In the genomic region with DNA sequence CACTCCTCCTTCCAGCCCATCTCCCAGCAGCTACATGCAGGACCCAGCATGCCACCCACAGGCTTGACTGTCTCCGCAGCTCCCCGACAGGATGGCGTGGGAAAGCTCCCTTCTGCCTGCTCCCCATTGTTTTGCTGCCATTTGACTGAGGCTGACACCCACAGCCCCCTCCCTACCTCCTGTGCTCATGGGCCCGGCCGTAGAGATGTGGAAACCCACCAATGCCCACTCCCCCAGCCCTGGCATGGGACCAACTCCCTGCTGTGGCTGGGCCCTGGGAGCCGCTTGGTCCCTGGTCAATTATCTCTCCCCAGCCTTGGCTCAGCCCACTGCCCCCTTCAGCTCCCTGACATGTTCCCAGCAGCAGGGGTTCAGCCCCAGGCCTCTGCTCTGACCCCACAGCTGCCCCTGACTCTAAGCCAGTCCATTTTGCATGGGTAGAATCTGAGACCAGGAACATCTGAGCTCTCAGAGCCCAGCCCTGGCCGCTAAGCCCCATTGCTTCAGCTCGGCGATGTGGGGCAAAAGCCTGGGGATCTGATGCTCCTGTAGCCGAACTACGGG, we compare ENCODE assay signal across 16 cellular contexts. TPM values are rescaled to one million over a fixed set of nuclear protein-coding genes. Genes with fewer than 3 reads are reported as not detected.
DNase-seq lines count a peak whose midpoint lies in the region; ATAC-seq, FAIRE-seq and TF ChIP-seq lines count a peak whose summit lies in the region.
"Had no signal": no experiment of that assay in that cellular context is flagged by ENCODE, and none has a peak within 500 bp of the region (broad histone marks: within the 10 kb centered on the region; RNA-seq: fewer than 3 reads in every experiment).

No MANE protein-coding gene starts in this region.

- in situ Hi-C loops in HepG2 (cut with HindIII; ENCODE audit: extremely low pct_ligation_motif_present, low pct_unique_long_range_greater_than_20kb) = no loop called here

- TF ChIP-seq RAD21 in HepG2 (CRISPR knock-in tag; IDR thresholded peaks at IDR 0.05) = no peak

- no peak overlapping the region for H3K4me2 ChIP-seq in HepG2 (ENCODE audit: low read depth, low read length)

- CTCF ChIA-PET in HepG2 (lab: Yijun Ruan, JAX; ENCODE audit: low intra/inter-chr PET ratio, low total read pairs) = interaction anchor here (1.1 kb wide), 1 partner anchor 28 kb away, joined by 3 read pairs; no protein-coding TSS in a partner anchor

- no peak for TF ChIP-seq CTCF in right lobe of liver (IDR thresholded peaks at IDR 0.05)
- TF ChIP-seq CTCF in HepG2 (CRISPR knock-in tag; IDR thresholded peaks at IDR 0.05) = no peak
- no peak for TF ChIP-seq CTCF in colonic mucosa (IDR thresholded peaks at IDR 0.05)
- TF ChIP-seq CTCF in omental fat pad (IDR thresholded peaks at IDR 0.05) = no peak

- no peaks in the 10 kb centered on the region for H3K79me2 ChIP-seq in HepG2 (ENCODE audit: insufficient read depth, low read length)

- no peak for TF ChIP-seq EP300 in HepG2 (IDR thresholded peaks at IDR 0.05; ENCODE audit: low read depth in 2 of 2, low read length in 2 of 2)
- TF ChIP-seq EP300 in HepG2 (CRISPR knock-in tag; IDR thresholded peaks at IDR 0.05; ENCODE audit: borderline replicate concordance) = no peak

- ATAC-seq in right lobe of liver (no peak), HepG2 (no peak), omental fat pad (ENCODE audit: low FRiP score) (no peak), HG03521 (IDR thresholded peaks at IDR 0.05; ENCODE audit: unreplicated experiment) (no peak), HG03378 (IDR thresholded peaks at IDR 0.05; ENCODE audit: unreplicated experiment) (no peak)

- no peaks in the 10 kb centered on the region for H4K20me1 ChIP-seq in HepG2 (ENCODE audit: insufficient read depth, low read length)

- POLR2A ChIA-PET in HepG2 (lab: Yijun Ruan, JAX) = no interaction called here

- no peaks in the 10 kb centered on the region for H3K4me1 ChIP-seq in right lobe of liver
- peaks cover 8% of the 10 kb centered on the region; the same call in 1 of the 2 replicates for H3K4me1 ChIP-seq in HepG2 (ENCODE audit: insufficient read depth, low read length)
- H3K4me1 ChIP-seq in colonic mucosa = no peaks in the 10 kb centered on the region

- H3K9me3 ChIP-seq in right lobe of liver (no peaks in the 10 kb centered on the region), HepG2 (ENCODE audit: low read length) (no peaks in the 10 kb centered on the region), colonic mucosa (no peaks in the 10 kb centered on the region)

- intact Hi-C loops in right lobe of liver (cut with DNase I) (no loop called here), HepG2 (cut with micrococcal nuclease; ENCODE audit: unreplicated experiment) (loop anchor here (10.0 kb wide), 2 partner anchors 56 to 924 kb away; no protein-coding TSS in a partner anchor), colonic mucosa (cut with DNase I) (no loop called here)

- BruUV-seq in HepG2 (replicated peaks; lab: Mats Ljungman, UMichigan) = no TSS peak

- H3K27me3 ChIP-seq in right lobe of liver (no peaks in the 10 kb centered on the region), HepG2 (ENCODE audit: control insufficient read depth in 1 of 2, insufficient read depth in 2 of 2, low read length in 2 of 2) (peaks cover 5 to 35% of the 10 kb centered on the region in 2 experiments; a peak in 2 of 5 replicates), colonic mucosa (no peaks in the 10 kb centered on the region)

- H2AFZ ChIP-seq in HepG2 (ENCODE audit: low read length) = no peak overlapping the region

- TF ChIP-seq POLR2A in right lobe of liver (IDR thresholded peaks at IDR 0.05) = no peak
- no peak for TF ChIP-seq POLR2A in HepG2 (IDR thresholded peaks at IDR 0.05; ENCODE audit: insufficient read depth in 1 of 2, low read depth in 2 of 2, low read length in 2 of 2)

- H3K9ac ChIP-seq in HepG2 (ENCODE audit: insufficient read depth, low read depth, low read length) (no peak overlapping the region), colonic mucosa (ENCODE audit: low read depth in 2 of 2, low read length in 2 of 2) (no peak overlapping the region)

- no peak for FAIRE-seq in HepG2 (lab: Jason Lieb, UNC)

- WGBS in right lobe of liver (ENCODE audit: insufficient coverage, low coverage, low lambda C conversion rate, missing lambda C conversion rate) = 67% methylated on average over 3 of the region's 11 CpGs
- WGBS in HepG2 (ENCODE audit: low lambda C conversion rate) = 51% methylated on average over 5 of the region's 11 CpGs

- H3K36me3 ChIP-seq in right lobe of liver (no peaks in the 10 kb centered on the region), HepG2 (replicated peaks in 1 of 2; ENCODE audit: control insufficient read depth in 1 of 2, insufficient read depth in 2 of 2, low read length in 2 of 2) (no peaks in the 10 kb centered on the region), colonic mucosa (no peaks in the 10 kb centered on the region)

- DNase-seq in right lobe of liver (peak in 2 of 3 donors; percentile 10 to 32), HepG2 (ENCODE audit: low spot score) (no peak), colonic mucosa (peak; percentile 11), omental fat pad (ENCODE audit: low spot score) (peak; percentile 18), dedifferentiated amniotic fluid mesenchymal stem cell (ENCODE audit: extremely low spot score) (no peak), NCI-H1436 (lab: John Stamatoyannopoulos, UW) (no peak)
- DNase-seq: activated naive CD4-positive, alpha-beta T cell treated with Interleukin-2 at 50 U/mL for 16 hours; AML-193; DMS53; MM.1S; stimulated activated CD4-positive, alpha-beta T cell treated with anti-CD3 and anti-CD28 coated beads, Interleukin-4, amount 100 ng/mL, for 24 hours; trophoblast cell had no signal

- H3K27ac ChIP-seq in right lobe of liver = no peak overlapping the region
- H3K27ac ChIP-seq in HepG2 (ENCODE audit: extremely low read length, insufficient read depth, low read length) = no peak overlapping the region
- no peak overlapping the region for H3K27ac ChIP-seq in colonic mucosa

- no peak overlapping the region for H3K4me3 ChIP-seq in right lobe of liver
- no peak overlapping the region for H3K4me3 ChIP-seq in HepG2 (replicated peaks in 1 of 3; ENCODE audit: insufficient read depth in 1 of 3, low read depth in 2 of 3, low read length in 3 of 3)
- no peak overlapping the region for H3K4me3 ChIP-seq in colonic mucosa
- H3K4me3 ChIP-seq: lung had no signal

RNA-seq across cellular contexts. Expression of gene C3orf22, which starts 8.2 kb away (rescaled TPM):
- not detected for total RNA-seq in right lobe of liver
- not detected in 2 replicates for total RNA-seq in HepG2 (2016; rRNA removed; fragmentation: Illumina TruSeq; extraction: Trizol)
- not detected in 2 replicates for total RNA-seq in HepG2 (2016; cell fraction: cytosol; rRNA removed; fragmentation: Illumina TruSeq; extraction: Trizol; ENCODE audit: low read depth)
- not detected in 2 replicates for total RNA-seq in HepG2 (2016; cell fraction: insoluble cytoplasmic fraction; rRNA removed; fragmentation: Illumina TruSeq; extraction: Trizol)
- total RNA-seq in HepG2 (2016; cell fraction: membrane; rRNA removed; fragmentation: Illumina TruSeq; extraction: Trizol) = not detected in 2 replicates
- total RNA-seq in HepG2 (2016; cell fraction: nucleus; rRNA removed; fragmentation: Illumina TruSeq; extraction: Trizol) = not detected in 2 replicates
- not detected in 2 replicates for polyA plus RNA-seq in HepG2 (2011; rRNA removed)
- polyA plus RNA-seq in HepG2 (2011; cell fraction: cytosol; rRNA removed) = not detected in 2 replicates
- polyA plus RNA-seq in HepG2 (2011; cell fraction: nucleus; rRNA removed) = not detected in 2 replicates
- polyA plus RNA-seq in HepG2 (2012) = 0.15 and 0.17 TPM in 2 replicates
- polyA plus RNA-seq in HepG2 (2016; cell fraction: cytosol; fragmentation: Illumina TruSeq; extraction: Trizol; ENCODE audit: low read depth) = not detected in 2 replicates
- polyA plus RNA-seq in HepG2 (2016; cell fraction: insoluble cytoplasmic fraction; fragmentation: Illumina TruSeq; extraction: Trizol; ENCODE audit: low read depth) = not detected in 2 replicates
- polyA plus RNA-seq in HepG2 (2016; cell fraction: membrane; fragmentation: Illumina TruSeq; extraction: Trizol; ENCODE audit: low read depth) = not detected in 2 replicates
- polyA plus RNA-seq in HepG2 (2016; cell fraction: nucleus; fragmentation: Illumina TruSeq; extraction: Trizol; ENCODE audit: insufficient read depth, low read depth) = not detected in 2 replicates
- polyA minus RNA-seq in HepG2 (2011; rRNA and poly(A)+ RNA removed; ENCODE audit: low replicate concordance) = not detected in 2 replicates
- polyA minus RNA-seq in HepG2 (2011; cell fraction: cytosol; rRNA and poly(A)+ RNA removed) = not detected in 2 replicates
- not detected in 2 replicates for polyA minus RNA-seq in HepG2 (2011; cell fraction: nucleus; rRNA and poly(A)+ RNA removed)
- total RNA-seq in colonic mucosa = not detected
- not detected for total RNA-seq in omental fat pad
- total RNA-seq: fibroblast of villous mesenchyme had no signal
- polyA plus RNA-seq: lung had no signal

RNA-seq across cellular contexts. Expression of gene CHST13, which starts 26.6 kb away (rescaled TPM):
- 10 to 100 TPM; 23.5 to 48.9 (median 28.2) TPM for total RNA-seq in right lobe of liver
- total RNA-seq in HepG2 (2016; rRNA removed; fragmentation: Illumina TruSeq; extraction: Trizol) = 16.1 and 43.1 TPM in 2 replicates
- total RNA-seq in HepG2 (2016; cell fraction: cytosol; rRNA removed; fragmentation: Illumina TruSeq; extraction: Trizol; ENCODE audit: low read depth) = 8.0 and 11.1 TPM in 2 replicates
- total RNA-seq in HepG2 (2016; cell fraction: insoluble cytoplasmic fraction; rRNA removed; fragmentation: Illumina TruSeq; extraction: Trizol) = 15.2 and 40.9 TPM in 2 replicates
- total RNA-seq in HepG2 (2016; cell fraction: membrane; rRNA removed; fragmentation: Illumina TruSeq; extraction: Trizol) = 18.0 and 22.7 TPM in 2 replicates
- 29.6 and 33.9 TPM in 2 replicates for total RNA-seq in HepG2 (2016; cell fraction: nucleus; rRNA removed; fragmentation: Illumina TruSeq; extraction: Trizol)
- polyA plus RNA-seq in HepG2 (2011; rRNA removed) = 32.0 and 50.7 TPM in 2 replicates
- 31.3 and 65.1 TPM in 2 replicates for polyA plus RNA-seq in HepG2 (2011; cell fraction: cytosol; rRNA removed)
- 65.1 and 66.5 TPM in 2 replicates for polyA plus RNA-seq in HepG2 (2011; cell fraction: nucleus; rRNA removed)
- polyA plus RNA-seq in HepG2 (2012) = 30.3 and 44.6 TPM in 2 replicates
- polyA plus RNA-seq in HepG2 (2016; cell fraction: cytosol; fragmentation: Illumina TruSeq; extraction: Trizol; ENCODE audit: low read depth) = 10.6 and 12.9 TPM in 2 replicates
- 21.1 and 21.2 TPM in 2 replicates for polyA plus RNA-seq in HepG2 (2016; cell fraction: insoluble cytoplasmic fraction; fragmentation: Illumina TruSeq; extraction: Trizol; ENCODE audit: low read depth)
- 18.9 and 20.1 TPM in 2 replicates for polyA plus RNA-seq in HepG2 (2016; cell fraction: membrane; fragmentation: Illumina TruSeq; extraction: Trizol; ENCODE audit: low read depth)
- 72.0 and 85.3 TPM in 2 replicates for polyA plus RNA-seq in HepG2 (2016; cell fraction: nucleus; fragmentation: Illumina TruSeq; extraction: Trizol; ENCODE audit: insufficient read depth, low read depth)
- polyA minus RNA-seq in HepG2 (2011; rRNA and poly(A)+ RNA removed; ENCODE audit: low replicate concordance) = 47.2 TPM in 1 of 2 replicates, not detected in the other
- polyA minus RNA-seq in HepG2 (2011; cell fraction: cytosol; rRNA and poly(A)+ RNA removed) = 30.8 and 35.4 TPM in 2 replicates
- polyA minus RNA-seq in HepG2 (2011; cell fraction: nucleus; rRNA and poly(A)+ RNA removed) = 5.7 and 6.3 TPM in 2 replicates
- 1 to 10 TPM in 1 of 2 donors, under 1 TPM in 1; 0.22 to 1.6 TPM for total RNA-seq in colonic mucosa
- total RNA-seq in omental fat pad = 1 to 10 TPM in 2 of 4 donors, under 1 TPM in 1, not detected in 1; 0.46 to 2.3 (median 1.7) TPM
- total RNA-seq: fibroblast of villous mesenchyme had no signal

RNA-seq across cellular contexts. Expression of gene UROC1, which starts 33.0 kb away (rescaled TPM):
- total RNA-seq in right lobe of liver (100 to 1,000 TPM in 1 of 6 experiments, 10 to 100 TPM in 5; 15.1 to 101 (median 55.8) TPM), HepG2 (2016; rRNA removed; fragmentation: Illumina TruSeq; extraction: Trizol) (0.71 and 0.74 TPM in 2 replicates), colonic mucosa (not detected), omental fat pad (not detected)
- total RNA-seq in HepG2 (2016; cell fraction: cytosol; rRNA removed; fragmentation: Illumina TruSeq; extraction: Trizol; ENCODE audit: low read depth) = 0.09 TPM in 1 of 2 replicates, not detected in the other
- total RNA-seq in HepG2 (2016; cell fraction: insoluble cytoplasmic fraction; rRNA removed; fragmentation: Illumina TruSeq; extraction: Trizol) = 0.39 and 0.97 TPM in 2 replicates
- 0.24 and 0.25 TPM in 2 replicates for total RNA-seq in HepG2 (2016; cell fraction: membrane; rRNA removed; fragmentation: Illumina TruSeq; extraction: Trizol)
- 0.69 and 0.87 TPM in 2 replicates for total RNA-seq in HepG2 (2016; cell fraction: nucleus; rRNA removed; fragmentation: Illumina TruSeq; extraction: Trizol)
- polyA plus RNA-seq in HepG2 (2011; rRNA removed) = 1.3 and 2.0 TPM in 2 replicates
- 0.65 and 0.95 TPM in 2 replicates for polyA plus RNA-seq in HepG2 (2011; cell fraction: cytosol; rRNA removed)
- 6.6 and 8.2 TPM in 2 replicates for polyA plus RNA-seq in HepG2 (2011; cell fraction: nucleus; rRNA removed)
- polyA plus RNA-seq in HepG2 (2012) = 1.1 and 2.5 TPM in 2 replicates
- polyA plus RNA-seq in HepG2 (2016; cell fraction: cytosol; fragmentation: Illumina TruSeq; extraction: Trizol; ENCODE audit: low read depth) = 0.12 and 0.17 TPM in 2 replicates
- 0.78 and 0.88 TPM in 2 replicates for polyA plus RNA-seq in HepG2 (2016; cell fraction: insoluble cytoplasmic fraction; fragmentation: Illumina TruSeq; extraction: Trizol; ENCODE audit: low read depth)
- 0.21 and 0.22 TPM in 2 replicates for polyA plus RNA-seq in HepG2 (2016; cell fraction: membrane; fragmentation: Illumina TruSeq; extraction: Trizol; ENCODE audit: low read depth)
- 2.7 and 2.8 TPM in 2 replicates for polyA plus RNA-seq in HepG2 (2016; cell fraction: nucleus; fragmentation: Illumina TruSeq; extraction: Trizol; ENCODE audit: insufficient read depth, low read depth)
- 2.2 TPM in 1 of 2 replicates, not detected in the other for polyA minus RNA-seq in HepG2 (2011; rRNA and poly(A)+ RNA removed; ENCODE audit: low replicate concordance)
- 0.53 and 0.59 TPM in 2 replicates for polyA minus RNA-seq in HepG2 (2011; cell fraction: cytosol; rRNA and poly(A)+ RNA removed)
- 0.75 and 1.2 TPM in 2 replicates for polyA minus RNA-seq in HepG2 (2011; cell fraction: nucleus; rRNA and poly(A)+ RNA removed)
- total RNA-seq: fibroblast of villous mesenchyme had no signal

Comparison
In these comparisons a context has a peak if more than half of its experiments do, and no peak if none do; other contexts are left out.
1. DNase-seq: peak in right lobe of liver (2 of 3), colonic mucosa (single experiment) and omental fat pad (single experiment); none in HepG2 (single experiment), dedifferentiated amniotic fluid mesenchymal stem cell (single experiment) and NCI-H1436 (single experiment).
2. RNA of gene UROC1, which starts 33.0 kb away (total RNA-seq): 15.1 to 101 TPM in right lobe of liver; 0.09 to 0.97 TPM in HepG2, not detected in colonic mucosa and not detected in omental fat pad; every median in the first group is over 4 times any median in the second.